In genomic region chr3:53056442-53056841, GRCh38 we compare ENCODE assay signal across 2 cellular contexts.
TF ChIP-seq lines count a peak whose summit lies in the region.

No MANE protein-coding gene starts in this region.

TF ChIP-seq in GM23338, 12 proteins besides CTCF, POLR2A, EP300 and RAD21:
- peak; percentile 35; the same call in 1 of the 2 replicates for TF ChIP-seq ZNF462 (CRISPR knock-in tag; IDR thresholded peaks at IDR 0.05)
- no peak for TF ChIP-seq ZNF114 (CRISPR knock-in tag; IDR thresholded peaks at IDR 0.05)

TF ChIP-seq in SK-N-SH treated with all-trans-retinoic acid at 6 μM for 48 hours, 23 proteins besides CTCF, POLR2A, EP300 and RAD21 (continued from another document):
- TF ChIP-seq TSHZ2 (CRISPR knock-in tag; IDR thresholded peaks at IDR 0.05) (no peak), BACH2 (CRISPR knock-in tag; IDR thresholded peaks at IDR 0.05; ENCODE audit: borderline replicate concordance) (no peak), PATZ1 (CRISPR knock-in tag; IDR thresholded peaks at IDR 0.05; ENCODE audit: borderline replicate concordance) (no peak), PPARA (CRISPR knock-in tag; IDR thresholded peaks at IDR 0.05; ENCODE audit: borderline replicate concordance) (no peak), ISL1 (CRISPR knock-in tag; IDR thresholded peaks at IDR 0.05) (no peak), OSR1 (CRISPR knock-in tag; IDR thresholded peaks at IDR 0.05) (no peak), CSRNP3 (CRISPR knock-in tag; IDR thresholded peaks at IDR 0.05) (no peak), SNAI2 (CRISPR knock-in tag; IDR thresholded peaks at IDR 0.05) (no peak), RARB (CRISPR knock-in tag; IDR thresholded peaks at IDR 0.05) (no peak), CSDC2 (CRISPR knock-in tag; IDR thresholded peaks at IDR 0.05) (no peak), ESRRG (CRISPR knock-in tag; IDR thresholded peaks at IDR 0.05) (no peak), ZC3H10 (CRISPR knock-in tag; IDR thresholded peaks at IDR 0.05) (no peak), ZNF8 (CRISPR knock-in tag; IDR thresholded peaks at IDR 0.05) (no peak)
